In genomic region chr3:127439621-127440020, GRCh38 we compare ENCODE assay signal across 25 cellular contexts.
DNase-seq lines count a peak whose midpoint lies in the region; ATAC-seq and TF ChIP-seq lines count a peak whose summit lies in the region.
"Had no signal": no experiment of that assay in that cellular context is flagged by ENCODE, and none has a peak within 500 bp of the region (broad histone marks: within the 10 kb centered on the region; RNA-seq: fewer than 3 reads in every experiment).

No MANE protein-coding gene starts in this region.

- peaks cover 2% of the 10 kb centered on the region for H3K27me3 Mint-ChIP-seq in activated CD4-positive, alpha-beta memory T cell treated with anti-CD3 and anti-CD28 coated beads for 36 hours
- peaks cover 1% of the 10 kb centered on the region for H3K27me3 Mint-ChIP-seq in activated CD4-positive, alpha-beta memory T cell treated with anti-CD3 and anti-CD28 coated beads, Interleukin-2, amount 10 ng/mL, durations not matched to agents 7 days and 5 days
- peaks cover 9 to 11% of the 10 kb centered on the region in 2 donors for H3K27me3 Mint-ChIP-seq in natural killer cell treated with Interleukin-12 subunit alpha and Interleukin-12 subunit beta and Interleukin-15 and Interleukin-18, amount 100 ng/mL, for 72 hours
- H3K27me3 Mint-ChIP-seq in natural killer cell (ENCODE audit: low read depth in 2 of 2) (peaks cover 10 to 19% of the 10 kb centered on the region in 2 donors), osteocyte (ENCODE audit: unreplicated experiment) (peaks cover 23% of the 10 kb centered on the region)

- no peak for ATAC-seq in natural killer cell treated with Interleukin-12 subunit alpha and Interleukin-12 subunit beta and Interleukin-15 and Interleukin-18, amount 100 ng/mL, for 72 hours
- ATAC-seq in natural killer cell (no peak), GM18505 (IDR thresholded peaks at IDR 0.05; ENCODE audit: unreplicated experiment) (no peak), HG03457 (IDR thresholded peaks at IDR 0.05; ENCODE audit: unreplicated experiment) (no peak)

- no peak overlapping the region for H3K27ac Mint-ChIP-seq in activated CD4-positive, alpha-beta memory T cell treated with anti-CD3 and anti-CD28 coated beads for 36 hours
- no peak overlapping the region for H3K27ac Mint-ChIP-seq in activated CD4-positive, alpha-beta memory T cell treated with anti-CD3 and anti-CD28 coated beads, Interleukin-2, amount 10 ng/mL, durations not matched to agents 7 days and 5 days
- H3K27ac Mint-ChIP-seq in natural killer cell treated with Interleukin-12 subunit alpha and Interleukin-12 subunit beta and Interleukin-15 and Interleukin-18, amount 100 ng/mL, for 72 hours: no peak overlapping the region
- no peak overlapping the region for H3K27ac Mint-ChIP-seq in natural killer cell
- H3K27ac Mint-ChIP-seq in osteocyte (ENCODE audit: unreplicated experiment): no peak overlapping the region
- H3K27ac Mint-ChIP-seq: B cell; CD8-positive, alpha-beta memory T cell had no signal

- intact Hi-C loops in activated CD4-positive, alpha-beta memory T cell treated with anti-CD3 and anti-CD28 coated beads for 36 hours (cut with micrococcal nuclease): no loop called here
- intact Hi-C loops in natural killer cell (cut with micrococcal nuclease): no loop called here

- CTCF ChIA-PET in activated CD4-positive, alpha-beta memory T cell treated with anti-CD3 and anti-CD28 coated beads for 36 hours (lab: Charles Lee): interaction anchor here (1.0 to 1.7 kb wide), 3 partner anchors 13 to 105 kb away, joined by 3 to 4 read pairs (median 4); no protein-coding TSS in a partner anchor
- CTCF ChIA-PET in activated CD4-positive, alpha-beta memory T cell treated with anti-CD3 and anti-CD28 coated beads, Interleukin-2, amount 10 ng/mL, durations not matched to agents 7 days and 5 days (lab: Charles Lee): no interaction called here

- POLR2A ChIA-PET in activated CD4-positive, alpha-beta memory T cell treated with anti-CD3 and anti-CD28 coated beads for 36 hours (lab: Charles Lee): no interaction called here
- POLR2A ChIA-PET in activated CD4-positive, alpha-beta memory T cell treated with anti-CD3 and anti-CD28 coated beads, Interleukin-2, amount 10 ng/mL, durations not matched to agents 7 days and 5 days (lab: Charles Lee): interaction anchor here (1.4 kb wide), 1 partner anchor 73 kb away, joined by 3 read pairs; no protein-coding TSS in a partner anchor

- H3K36me3 Mint-ChIP-seq in activated CD4-positive, alpha-beta memory T cell treated with anti-CD3 and anti-CD28 coated beads for 36 hours: no peaks in the 10 kb centered on the region
- H3K36me3 Mint-ChIP-seq in activated CD4-positive, alpha-beta memory T cell treated with anti-CD3 and anti-CD28 coated beads, Interleukin-2, amount 10 ng/mL, durations not matched to agents 7 days and 5 days (ENCODE audit: low read depth): no peaks in the 10 kb centered on the region
- H3K36me3 Mint-ChIP-seq in natural killer cell treated with Interleukin-12 subunit alpha and Interleukin-12 subunit beta and Interleukin-15 and Interleukin-18, amount 100 ng/mL, for 72 hours: no peaks in the 10 kb centered on the region
- H3K36me3 Mint-ChIP-seq in natural killer cell (no peaks in the 10 kb centered on the region), osteocyte (ENCODE audit: unreplicated experiment) (no peaks in the 10 kb centered on the region)
- H3K36me3 Mint-ChIP-seq: CD8-positive, alpha-beta memory T cell had no signal

- H3K4me1 Mint-ChIP-seq in activated CD4-positive, alpha-beta memory T cell treated with anti-CD3 and anti-CD28 coated beads for 36 hours (ENCODE audit: low read depth): no peaks in the 10 kb centered on the region
- no peaks in the 10 kb centered on the region for H3K4me1 Mint-ChIP-seq in activated CD4-positive, alpha-beta memory T cell treated with anti-CD3 and anti-CD28 coated beads, Interleukin-2, amount 10 ng/mL, durations not matched to agents 7 days and 5 days
- no peaks in the 10 kb centered on the region for H3K4me1 Mint-ChIP-seq in natural killer cell treated with Interleukin-12 subunit alpha and Interleukin-12 subunit beta and Interleukin-15 and Interleukin-18, amount 100 ng/mL, for 72 hours (ENCODE audit: low read depth in 2 of 2)
- no peaks in the 10 kb centered on the region for H3K4me1 Mint-ChIP-seq in natural killer cell
- no peaks in the 10 kb centered on the region for H3K4me1 Mint-ChIP-seq in osteocyte (ENCODE audit: unreplicated experiment)
- H3K4me1 Mint-ChIP-seq: B cell; CD8-positive, alpha-beta memory T cell had no signal

- TF ChIP-seq POLR2A in GM18505 (IDR thresholded peaks at IDR 0.05; ENCODE audit: borderline replicate concordance, extremely low read depth, insufficient read depth, insufficient read length): no peak

- H3K4me3 Mint-ChIP-seq in activated CD4-positive, alpha-beta memory T cell treated with anti-CD3 and anti-CD28 coated beads for 36 hours: no peak overlapping the region
- H3K4me3 Mint-ChIP-seq in activated CD4-positive, alpha-beta memory T cell treated with anti-CD3 and anti-CD28 coated beads, Interleukin-2, amount 10 ng/mL, durations not matched to agents 7 days and 5 days: no peak overlapping the region
- no peak overlapping the region for H3K4me3 Mint-ChIP-seq in natural killer cell treated with Interleukin-12 subunit alpha and Interleukin-12 subunit beta and Interleukin-15 and Interleukin-18, amount 100 ng/mL, for 72 hours
- H3K4me3 Mint-ChIP-seq in natural killer cell: no peak overlapping the region
- H3K4me3 Mint-ChIP-seq in osteocyte (ENCODE audit: unreplicated experiment): no peak overlapping the region
- H3K4me3 Mint-ChIP-seq: B cell; CD8-positive, alpha-beta memory T cell had no signal

- peak; percentile 0 for DNase-seq in activated CD4-positive, alpha-beta memory T cell treated with anti-CD3 and anti-CD28 coated beads for 36 hours
- DNase-seq in activated CD4-positive, alpha-beta memory T cell treated with anti-CD3 and anti-CD28 coated beads, Interleukin-2, amount 10 ng/mL, durations not matched to agents 7 days and 5 days: no peak
- peak; percentile 10 for DNase-seq in natural killer cell treated with Interleukin-12 subunit alpha and Interleukin-12 subunit beta and Interleukin-15 and Interleukin-18, amount 100 ng/mL, for 72 hours (ENCODE audit: low spot score)
- DNase-seq in natural killer cell (no peak), osteocyte (ENCODE audit: extremely low spot score, unreplicated experiment) (peak; percentile 69), GM10266 (ENCODE audit: extremely low spot score) (no peak)
- DNase-seq: CD8-positive, alpha-beta memory T cell; DMS 273 treated with DMSO at 0.1 percent for 48 hours; DMS79; EL; GDM1; Kasumi-1; MV-4-11; NCI-H1105; NCI-H146; NCI-H1930; NCI-H2107; NCI-H446; NCI-H524 treated with DMSO at 0.1 percent for 48 hours; NCI-H82; Right ventricle myocardium superior; RPMI8226 had no signal

- H3K9me3 Mint-ChIP-seq in activated CD4-positive, alpha-beta memory T cell treated with anti-CD3 and anti-CD28 coated beads for 36 hours: no peaks in the 10 kb centered on the region
- H3K9me3 Mint-ChIP-seq in activated CD4-positive, alpha-beta memory T cell treated with anti-CD3 and anti-CD28 coated beads, Interleukin-2, amount 10 ng/mL, durations not matched to agents 7 days and 5 days: no peaks in the 10 kb centered on the region
- no peaks in the 10 kb centered on the region for H3K9me3 Mint-ChIP-seq in natural killer cell treated with Interleukin-12 subunit alpha and Interleukin-12 subunit beta and Interleukin-15 and Interleukin-18, amount 100 ng/mL, for 72 hours
- H3K9me3 Mint-ChIP-seq in natural killer cell (no peaks in the 10 kb centered on the region), osteocyte (ENCODE audit: unreplicated experiment) (no peaks in the 10 kb centered on the region)
- H3K9me3 Mint-ChIP-seq: CD8-positive, alpha-beta memory T cell had no signal

- no peak for TF ChIP-seq CTCF in natural killer cell (IDR thresholded peaks at IDR 0.05)
- TF ChIP-seq CTCF in osteocyte (IDR thresholded peaks at IDR 0.05): no peak
- no peak for TF ChIP-seq CTCF in GM10266 (IDR thresholded peaks at IDR 0.05; ENCODE audit: control insufficient read depth, insufficient read depth, low read depth, missing control alignments)

Comparison
In these comparisons a context has a peak if more than half of its experiments do, and no peak if none do; other contexts are left out.
1. DNase-seq: peak in activated CD4-positive, alpha-beta memory T cell treated with anti-CD3 and anti-CD28 coated beads for 36 hours (single experiment), natural killer cell treated with Interleukin-12 subunit alpha and Interleukin-12 subunit beta and Interleukin-15 and Interleukin-18, amount 100 ng/mL, for 72 hours (single experiment) and osteocyte (single experiment); none in activated CD4-positive, alpha-beta memory T cell treated with anti-CD3 and anti-CD28 coated beads, Interleukin-2, amount 10 ng/mL, durations not matched to agents 7 days and 5 days (single experiment), natural killer cell (single experiment) and GM10266 (single experiment).